ENCODE assay signal across 28 cellular contexts in genomic region chrX:29826651-29827206, GRCh38.
"Had no signal": no experiment of that assay in that cellular context is flagged by ENCODE, and none has a peak within 500 bp of the region (broad histone marks: within the 10 kb centered on the region; RNA-seq: fewer than 3 reads in every experiment).

No MANE protein-coding gene starts in this region.

- ATAC-seq: activated CD4-positive, CD25-positive, alpha-beta regulatory T cell treated with anti-CD3 and anti-CD28 coated beads, Interleukin-2, amount 50 U/mL, for 24 hours; activated CD8-positive, alpha-beta T cell treated with anti-CD3 and anti-CD28 coated beads for 36 hours; activated T-cell treated with anti-CD3 and anti-CD28 coated beads, Interleukin-2, amount 50 U/mL, for 72 hours; Panc1 had no signal

- H3K9me3 Mint-ChIP-seq: activated CD8-positive, alpha-beta T cell treated with anti-CD3 and anti-CD28 coated beads for 36 hours; activated naive CD8-positive, alpha-beta T cell treated with anti-CD3 and anti-CD28 coated beads for 36 hours; activated T-helper 2 cell treated with anti-CD3 and anti-CD28 coated beads, Interferon-gamma antibody, Interleukin-2, Interleukin-4, amounts not matched to agents 10 μg/mL and 5 μg/mL and 100 μg/mL, durations not matched to agents 14 hours and 24 hours and 36 hours; brain; T-helper 1 cell treated with Interleukin-12 subunit alpha and Interleukin-12 subunit beta and Interleukin-4 antibody, amounts not matched to agents 30 μg/mL and 1 μg/mL, for 36 hours had no signal

- DNase-seq: activated CD4-positive, alpha-beta T cell treated with anti-CD3 and anti-CD28 coated beads for 4 hours; activated CD8-positive, alpha-beta memory T cell treated with anti-CD3 and anti-CD28 coated beads, Interleukin-2, amount 50 U/mL, for 4 hours; activated CD8-positive, alpha-beta T cell treated with anti-CD3 and anti-CD28 coated beads for 36 hours; activated gamma-delta T cell treated with Interleukin-2 at 50 U/mL for 16 hours; activated naive CD4-positive, alpha-beta T cell treated with anti-CD3 and anti-CD28 coated beads, Interleukin-2, amount 10 ng/mL, durations not matched to agents 7 days and 5 days; activated naive CD8-positive, alpha-beta T cell treated with anti-CD3 and anti-CD28 coated beads for 36 hours; activated T-cell treated with anti-CD3 and anti-CD28 coated beads, Interleukin-2, amount 50 U/mL, for 72 hours; KG1; MG63; MV-4-11; NCI-H1092 treated with DMSO at 0.1 percent for 48 hours; NCI-H1417 treated with DMSO at 0.1 percent for 48 hours; NCI-H1694; NCI-H2029; NCI-H2107; NCI-H345; NCI-H510A; NCI-H526 treated with DMSO at 0.1 percent for 48 hours; NCI-H82; Right ventricle myocardium superior; SJCRH30 had no signal

- H3K4me3 ChIP-seq: cardiac muscle cell, MG63, SJCRH30 had no signal

- H3K9me3 ChIP-seq: MG63, SJCRH30 had no signal

- H3K4me3 Mint-ChIP-seq: activated CD8-positive, alpha-beta T cell treated with anti-CD3 and anti-CD28 coated beads for 36 hours; activated naive CD4-positive, alpha-beta T cell treated with anti-CD3 and anti-CD28 coated beads, Interleukin-2, amount 10 ng/mL, durations not matched to agents 7 days and 5 days; activated naive CD8-positive, alpha-beta T cell treated with anti-CD3 and anti-CD28 coated beads for 36 hours; activated T-cell treated with anti-CD3 and anti-CD28 coated beads, Interleukin-2, amount 50 U/mL, for 72 hours; brain; T-helper 1 cell treated with Interleukin-12 subunit alpha and Interleukin-12 subunit beta and Interleukin-4 antibody, amounts not matched to agents 30 μg/mL and 1 μg/mL, for 36 hours had no signal

- H3K27me3 Mint-ChIP-seq: activated CD8-positive, alpha-beta T cell treated with anti-CD3 and anti-CD28 coated beads for 36 hours; activated naive CD4-positive, alpha-beta T cell treated with anti-CD3 and anti-CD28 coated beads, Interleukin-2, amount 10 ng/mL, durations not matched to agents 7 days and 5 days; activated naive CD8-positive, alpha-beta T cell treated with anti-CD3 and anti-CD28 coated beads for 36 hours; brain had no signal

- H3K36me3 ChIP-seq: cardiac muscle cell, MG63, SJCRH30 had no signal

- H3K36me3 Mint-ChIP-seq: activated naive CD4-positive, alpha-beta T cell treated with anti-CD3 and anti-CD28 coated beads, Interleukin-2, amount 10 ng/mL, durations not matched to agents 7 days and 5 days; activated naive CD8-positive, alpha-beta T cell treated with anti-CD3 and anti-CD28 coated beads for 36 hours; brain had no signal

- H3K27ac Mint-ChIP-seq: activated CD8-positive, alpha-beta T cell treated with anti-CD3 and anti-CD28 coated beads for 36 hours; activated naive CD4-positive, alpha-beta T cell treated with anti-CD3 and anti-CD28 coated beads, Interleukin-2, amount 10 ng/mL, durations not matched to agents 7 days and 5 days; activated naive CD8-positive, alpha-beta T cell treated with anti-CD3 and anti-CD28 coated beads for 36 hours; activated T-cell treated with anti-CD3 and anti-CD28 coated beads, Interleukin-2, amount 50 U/mL, for 72 hours; activated T-helper 2 cell treated with anti-CD3 and anti-CD28 coated beads, Interferon-gamma antibody, Interleukin-2, Interleukin-4, amounts not matched to agents 10 μg/mL and 5 μg/mL and 100 μg/mL, durations not matched to agents 14 hours and 24 hours and 36 hours; brain; T-helper 1 cell treated with Interleukin-12 subunit alpha and Interleukin-12 subunit beta and Interleukin-4 antibody, amounts not matched to agents 30 μg/mL and 1 μg/mL, for 36 hours had no signal

- H3K27ac ChIP-seq: cardiac muscle cell, RWPE1, SJCRH30 had no signal

- H3K27me3 ChIP-seq: cardiac muscle cell, MG63, SJCRH30 had no signal

- H3K4me1 ChIP-seq: SJCRH30 had no signal

- H3K4me1 Mint-ChIP-seq: activated naive CD4-positive, alpha-beta T cell treated with anti-CD3 and anti-CD28 coated beads, Interleukin-2, amount 10 ng/mL, durations not matched to agents 7 days and 5 days; activated naive CD8-positive, alpha-beta T cell treated with anti-CD3 and anti-CD28 coated beads for 36 hours had no signal
